Comparison of ENCODE assay signal across 7 cellular contexts in genomic region chr19:38851622-38852230, GRCh38. TPM values are rescaled to one million over a fixed set of nuclear protein-coding genes. Genes with fewer than 3 reads are reported as not detected.
A peak's percentile ranks its signal among the peaks of the same experiment; 100 is the strongest.
DNase-seq lines count a peak whose midpoint lies in the region; TF ChIP-seq lines count a peak whose summit lies in the region.

No MANE protein-coding gene starts in this region.

- H3K27ac Mint-ChIP-seq in IgD-negative memory B cell, result peak overlapping the region; percentile 88 to 100 (median 99)

- TF ChIP-seq POLR2A in GM18526 (IDR thresholded peaks at IDR 0.05; ENCODE audit: extremely low read depth, insufficient read length), result peak; percentile 70
- peak; percentile 69 for TF ChIP-seq POLR2A in erythroblast (IDR thresholded peaks at IDR 0.05; ENCODE audit: low read length)

- H3K79me2 ChIP-seq in OCI-LY7 (ENCODE audit: insufficient read depth, low read depth, low read length), result peaks cover 30% of the 10 kb centered on the region

- H3K9me3 ChIP-seq in OCI-LY7 (ENCODE audit: low read length), result no peaks in the 10 kb centered on the region
- no peaks in the 10 kb centered on the region for H3K9me3 ChIP-seq in mucosa of rectum (ENCODE audit: control insufficient read depth in 2 of 2, low read length in 2 of 2)

- no peaks in the 10 kb centered on the region for H3K27me3 ChIP-seq in mucosa of rectum (ENCODE audit: control insufficient read depth in 2 of 2, insufficient read depth in 2 of 2, low read length in 2 of 2)

- DNase-seq in OCI-LY7 (ENCODE audit: low spot score) (peak; percentile 95), erythroblast (lab: John Stamatoyannopoulos, UW) (peak; percentile 94 to 96)
- peak; percentile 86 for DNase-seq in activated T-cell treated with anti-CD3 and anti-CD28 coated beads, Interleukin-2, amount 50 U/mL, for 1 hour
- peak; percentile 87 for DNase-seq in stimulated activated CD8-positive, alpha-beta memory T cell treated with anti-CD3 and anti-CD28 coated beads, Interleukin-4, amount 100 ng/mL, for 24 hours (ENCODE audit: low read depth)

- H3K4me3 ChIP-seq in OCI-LY7 (ENCODE audit: low read depth, low read length, poor library complexity, severe bottlenecking), result peak overlapping the region; percentile 78
- H3K4me3 ChIP-seq in mucosa of rectum (ENCODE audit: low read length in 2 of 2), result peak overlapping the region; percentile 73 to 88

- no peak overlapping the region; the same call in 1 of the 2 replicates for H2AFZ ChIP-seq in OCI-LY7 (ENCODE audit: low read length)

- POLR2A ChIA-PET in OCI-LY7 (lab: Charles Lee), result interaction anchor here (0.6 to 1.2 kb wide), 2 partner anchors 27 to 205 kb away, joined by 3 to 4 read pairs; partner anchors contain the start of gene RINL

- H3K4me3 Mint-ChIP-seq in IgD-negative memory B cell, result peak overlapping the region; percentile 73 to 99 (median 96)

- no peaks in the 10 kb centered on the region for H3K9me3 Mint-ChIP-seq in IgD-negative memory B cell

- peak overlapping the region; percentile 92 for H3K27ac ChIP-seq in OCI-LY7 (ENCODE audit: low read depth, low read length, poor library complexity, severe bottlenecking)
- H3K27ac ChIP-seq in mucosa of rectum (ENCODE audit: low read depth in 2 of 2, low read length in 2 of 2), result peak overlapping the region; percentile 98 to 100

- TF ChIP-seq CTCF in OCI-LY7 (conservative IDR thresholded peaks at IDR 0.05; ENCODE audit: low read length), result no peak

- H4K20me1 ChIP-seq in OCI-LY7 (ENCODE audit: insufficient read depth, low read length), result peaks cover 21% of the 10 kb centered on the region

- peak overlapping the region; percentile 86 to 96 for H3K9ac ChIP-seq in mucosa of rectum (ENCODE audit: low read depth in 1 of 2, low read length in 2 of 2)

- H3K27me3 Mint-ChIP-seq in IgD-negative memory B cell, result peaks cover 2% of the 10 kb centered on the region

- no peaks in the 10 kb centered on the region for H3K9me2 ChIP-seq in OCI-LY7 (ENCODE audit: insufficient read depth, low read length)

- peaks cover 13 to 34% (median 26%) of the 10 kb centered on the region in 3 donors for H3K4me1 Mint-ChIP-seq in IgD-negative memory B cell

- no TSS peak for BruUV-seq in OCI-LY7 (replicated peaks; lab: Mats Ljungman, UMichigan)

- CTCF ChIA-PET in OCI-LY7 (lab: Charles Lee; ENCODE audit: unreplicated experiment), result no interaction called here

- peak overlapping the region; percentile 97 for H3K4me2 ChIP-seq in OCI-LY7 (ENCODE audit: low read length)

- peaks cover 36% of the 10 kb centered on the region for H3K4me1 ChIP-seq in OCI-LY7 (ENCODE audit: insufficient read depth, low read length, poor library complexity, severe bottlenecking)
- H3K4me1 ChIP-seq in mucosa of rectum (ENCODE audit: control insufficient read depth in 2 of 2, insufficient read depth in 2 of 2, low read length in 2 of 2), result peaks cover 30 to 37% of the 10 kb centered on the region in 2 donors

- H3K36me3 ChIP-seq in OCI-LY7 (ENCODE audit: insufficient read depth, low read length) (peaks cover 24% of the 10 kb centered on the region), mucosa of rectum (ENCODE audit: control insufficient read depth in 2 of 2, insufficient read depth in 2 of 2, low read length in 2 of 2) (peaks cover 9 to 14% of the 10 kb centered on the region in 2 donors)

- intact Hi-C loops in OCI-LY7 (cut with micrococcal nuclease; ENCODE audit: unreplicated experiment), result loop anchor here (1.0 to 10.0 kb wide), 6 partner anchors 18 to 874 kb away; partner anchors contain the start of genes MRPS12, NFKBIB, SARS2 and SIRT2

- H3K36me3 Mint-ChIP-seq in IgD-negative memory B cell, result peaks cover 2% of the 10 kb centered on the region

RNA-seq across cellular contexts. Expression of gene HNRNPL, which starts 1.9 kb away (rescaled TPM):
- 78.9 TPM for polyA plus RNA-seq in IgD-negative memory B cell
- total RNA-seq in OCI-LY7 (2014; rRNA removed; shearing (Covaris generic)), result 236 and 263 TPM in 2 replicates
- 655 and 706 TPM in 2 replicates for total RNA-seq in OCI-LY7 (2022)

RNA-seq across cellular contexts. Expression of gene ECH1, which starts 20.1 kb away (rescaled TPM):
- polyA plus RNA-seq in IgD-negative memory B cell, result 307 TPM
- total RNA-seq in OCI-LY7 (2014; rRNA removed; shearing (Covaris generic)), result 68.8 and 70.9 TPM in 2 replicates
- total RNA-seq in OCI-LY7 (2022), result 124 and 134 TPM in 2 replicates

RNA-seq across cellular contexts. Expression of gene RINL, which starts 26.3 kb away (rescaled TPM):
- polyA plus RNA-seq in IgD-negative memory B cell, result 61.3 TPM
- 26.3 and 33.3 TPM in 2 replicates for total RNA-seq in OCI-LY7 (2014; rRNA removed; shearing (Covaris generic))
- total RNA-seq in OCI-LY7 (2022), result 38.4 and 42.1 TPM in 2 replicates

RNA-seq across cellular contexts. Expression of gene LGALS4, which starts 39.0 kb away (rescaled TPM):
- not detected for polyA plus RNA-seq in IgD-negative memory B cell
- 0.70 and 1.0 TPM in 2 replicates for total RNA-seq in OCI-LY7 (2014; rRNA removed; shearing (Covaris generic))
- 1.1 and 1.3 TPM in 2 replicates for total RNA-seq in OCI-LY7 (2022)

RNA-seq across cellular contexts. Expression of gene SIRT2, which starts 47.7 kb away (rescaled TPM):
- polyA plus RNA-seq in IgD-negative memory B cell, result 45.5 TPM
- total RNA-seq in OCI-LY7 (2014; rRNA removed; shearing (Covaris generic)), result 25.5 and 26.0 TPM in 2 replicates
- total RNA-seq in OCI-LY7 (2022), result 30.0 and 32.1 TPM in 2 replicates

Comparison
In these comparisons a context has a peak if more than half of its experiments do, and no peak if none do; other contexts are left out.
1. Peak in every context shown above with its lines: DNase-seq, H3K4me3 ChIP-seq and H3K27ac ChIP-seq.